26 cellular contexts compared by ENCODE assay signal in the genomic region with DNA sequence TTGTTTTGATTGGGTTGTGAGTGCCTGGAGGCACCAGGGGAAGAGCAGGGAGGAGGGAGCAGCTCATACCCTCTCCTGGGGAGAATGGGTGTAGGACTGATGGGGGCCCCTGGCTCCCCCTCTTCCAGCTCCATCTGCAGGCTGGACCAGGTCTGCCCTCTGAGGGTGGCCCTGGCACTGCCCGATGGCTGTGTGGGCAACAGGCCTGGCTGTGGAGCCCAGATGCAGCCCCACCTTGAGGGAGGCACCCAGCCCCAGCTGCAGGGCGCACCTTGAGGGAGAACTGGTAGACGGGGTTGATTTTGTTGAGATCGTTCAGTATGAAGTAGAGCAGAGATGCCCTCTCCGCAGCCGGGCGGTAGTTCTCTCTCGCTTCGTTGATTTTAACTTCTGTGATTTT.
"Had no signal": no experiment of that assay in that cellular context is flagged by ENCODE, and none has a peak within 500 bp of the region (broad histone marks: within the 10 kb centered on the region; RNA-seq: fewer than 3 reads in every experiment).

No MANE protein-coding gene starts in this region.

- ATAC-seq: left colon; naive thymus-derived CD4-positive, alpha-beta T cell; natural killer cell treated with Interleukin-12 subunit alpha and Interleukin-12 subunit beta and Interleukin-15 and Interleukin-18, amount 100 ng/mL, for 72 hours; pancreas; right cardiac atrium; sciatic nerve; stimulated activated naive B cell treated with anti-CD40 and anti-IgM and Interleukin-4, amounts not matched to agents 10 μg/mL and 1 μg/mL and 100 μg/mL, for 72 hours; stimulated activated naive CD8-positive, alpha-beta T cell treated with anti-CD3 and anti-CD28 coated beads, Interleukin-15, Interleukin-2, amounts not matched to agents 100 U/mL and 50 U/mL, for 24 hours had no signal

- H3K4me3 ChIP-seq: left ventricle myocardium inferior, lung, pancreas, prostate gland, skin epidermis, stomach, suprapubic skin, thoracic aorta, tibial artery, upper lobe of right lung had no signal

- H3K4me1 ChIP-seq: left ventricle myocardium inferior, pancreas, prostate gland, stomach, suprapubic skin, tibial artery, upper lobe of right lung had no signal

- DNase-seq: hippocampal formation; left colon; left ventricle myocardium inferior; mesendoderm; naive thymus-derived CD4-positive, alpha-beta T cell; nucleus accumbens; pancreas; retina; stimulated activated CD4-positive, alpha-beta T cell treated with anti-CD3 and anti-CD28 coated beads, Interleukin-12 subunit alpha, Interleukin-12 subunit beta, amount 100 ng/mL, for 4 hours; stimulated activated CD4-positive, alpha-beta T cell treated with anti-CD3 and anti-CD28 coated beads, Interleukin-15, amount 100 ng/mL, for 24 hours; stimulated activated CD4-positive, alpha-beta T cell treated with anti-CD3 and anti-CD28 coated beads, Interleukin-2, amount 100 ng/mL, for 24 hours; stimulated activated CD4-positive, alpha-beta T cell treated with anti-CD3 and anti-CD28 coated beads, Interleukin-4, amount 100 ng/mL, for 1 hour; stimulated activated naive B cell treated with anti-CD40 and anti-IgM and Interleukin-4, amounts not matched to agents 10 μg/mL and 1 μg/mL and 100 μg/mL, for 72 hours; stimulated activated naive CD8-positive, alpha-beta T cell treated with anti-CD3 and anti-CD28 coated beads, Interleukin-15, Interleukin-2, amounts not matched to agents 100 U/mL and 50 U/mL, for 24 hours; stomach; tibial artery; trophoblast cell; upper lobe of right lung had no signal

- H3K9me3 ChIP-seq: left ventricle myocardium inferior, pancreas, prostate gland, stomach, suprapubic skin, thoracic aorta, tibial artery, upper lobe of right lung had no signal

- H3K27me3 ChIP-seq: pancreas, suprapubic skin, upper lobe of right lung had no signal

- H3K27ac ChIP-seq: left ventricle myocardium inferior, pancreas, prostate gland, skin epidermis, stomach, suprapubic skin, thoracic aorta, tibial artery, upper lobe of right lung had no signal

- H3K36me3 ChIP-seq: left ventricle myocardium inferior, pancreas, prostate gland, stomach, suprapubic skin, thoracic aorta, tibial artery, upper lobe of right lung had no signal
